ENCODE assay signal across 1 cellular context in genomic region chr1:229227298-229227919, GRCh38.
A peak's percentile ranks its signal among the peaks of the same experiment; 100 is the strongest.
TF ChIP-seq lines count a peak whose summit lies in the region.

No MANE protein-coding gene starts in this region.

TF ChIP-seq in HepG2, 621 proteins besides CTCF, POLR2A, EP300 and RAD21 (continued from another document and continues in another):
- TF ChIP-seq HOMEZ (CRISPR knock-in tag; IDR thresholded peaks at IDR 0.05; ENCODE audit: low read depth) = no peak
- no peak for TF ChIP-seq PITX1 (CRISPR knock-in tag; IDR thresholded peaks at IDR 0.05)
- TF ChIP-seq ZBTB43 (CRISPR knock-in tag; conservative IDR thresholded peaks at IDR 0.05) = no peak
- no peak for TF ChIP-seq ZNF878 (CRISPR knock-in tag; IDR thresholded peaks at IDR 0.05)
- no peak for TF ChIP-seq ZFYVE20 (CRISPR knock-in tag; IDR thresholded peaks at IDR 0.05; ENCODE audit: borderline replicate concordance, low read depth)
- TF ChIP-seq GABPA (IDR thresholded peaks at IDR 0.05; ENCODE audit: low read depth, low read length) = no peak
- no peak for TF ChIP-seq GABPA (CRISPR knock-in tag; IDR thresholded peaks at IDR 0.05; ENCODE audit: low read depth)
- TF ChIP-seq ZNF101 (CRISPR knock-in tag; IDR thresholded peaks at IDR 0.05; ENCODE audit: borderline replicate concordance, low read depth) = no peak
- no peak for TF ChIP-seq RELA (CRISPR knock-in tag; IDR thresholded peaks at IDR 0.05)
- TF ChIP-seq SAP130 (CRISPR knock-in tag; IDR thresholded peaks at IDR 0.05; ENCODE audit: low read depth) = peak; percentile 28; the same call in 1 of the 2 replicates
- TF ChIP-seq RBAK (CRISPR knock-in tag; IDR thresholded peaks at IDR 0.05) = no peak
- peak; percentile 36 for TF ChIP-seq HDAC1 (CRISPR knock-in tag; IDR thresholded peaks at IDR 0.05)
- no peak for TF ChIP-seq MATR3 (CRISPR knock-in tag; IDR thresholded peaks at IDR 0.05)
- TF ChIP-seq DMTF1 (CRISPR knock-in tag; IDR thresholded peaks at IDR 0.05) = no peak
- TF ChIP-seq ZFAT (CRISPR knock-in tag; conservative IDR thresholded peaks at IDR 0.05) = no peak
- TF ChIP-seq ZNF33A (CRISPR knock-in tag; IDR thresholded peaks at IDR 0.05; ENCODE audit: borderline replicate concordance) = no peak
- TF ChIP-seq ZBTB3 (CRISPR knock-in tag; IDR thresholded peaks at IDR 0.05; ENCODE audit: borderline replicate concordance, low read depth) = no peak
- no peak for TF ChIP-seq SP4 (CRISPR knock-in tag; IDR thresholded peaks at IDR 0.05)
- TF ChIP-seq SIN3A (IDR thresholded peaks at IDR 0.05; ENCODE audit: borderline replicate concordance, low read depth, low read length) = no peak
- 0 out of 2 replicates have a peak, but pooled peaks have one; percentile 30 for TF ChIP-seq ZBTB38 (CRISPR knock-in tag; IDR thresholded peaks at IDR 0.05)
- TF ChIP-seq SMARCE1 (IDR thresholded peaks at IDR 0.05; ENCODE audit: borderline replicate concordance) = no peak
- no peak for TF ChIP-seq IRF1 (CRISPR knock-in tag; IDR thresholded peaks at IDR 0.05; ENCODE audit: low read depth)
- TF ChIP-seq PLSCR1 (CRISPR knock-in tag; IDR thresholded peaks at IDR 0.05; ENCODE audit: borderline replicate concordance) = no peak
- no peak for TF ChIP-seq CSRNP2 (CRISPR knock-in tag; conservative IDR thresholded peaks at IDR 0.05; ENCODE audit: low read depth)
- no peak for TF ChIP-seq NFKBIZ (CRISPR knock-in tag; IDR thresholded peaks at IDR 0.05)
- TF ChIP-seq ZNF674 (CRISPR knock-in tag; IDR thresholded peaks at IDR 0.05; ENCODE audit: low read depth) = no peak
- TF ChIP-seq CENPT (CRISPR knock-in tag; IDR thresholded peaks at IDR 0.05; ENCODE audit: low read depth) = no peak
- no peak for TF ChIP-seq ZNF792 (CRISPR knock-in tag; IDR thresholded peaks at IDR 0.05)
- no peak for TF ChIP-seq EHMT2 (IDR thresholded peaks at IDR 0.05; ENCODE audit: borderline replicate concordance, low read depth, low read length)
- TF ChIP-seq ZBTB1 (CRISPR knock-in tag; IDR thresholded peaks at IDR 0.05; ENCODE audit: borderline replicate concordance) = no peak
- TF ChIP-seq ARNTL (CRISPR knock-in tag; IDR thresholded peaks at IDR 0.05) = no peak
- no peak for TF ChIP-seq HMG20B (CRISPR knock-in tag; conservative IDR thresholded peaks at IDR 0.05)
- TF ChIP-seq KLF11 (CRISPR knock-in tag; IDR thresholded peaks at IDR 0.05) = no peak
- TF ChIP-seq NR2C2 (CRISPR knock-in tag; IDR thresholded peaks at IDR 0.05; ENCODE audit: borderline replicate concordance) = no peak
- peak; percentile 25; the same call in 1 of the 2 replicates for TF ChIP-seq THAP11 (CRISPR knock-in tag; IDR thresholded peaks at IDR 0.05)
- TF ChIP-seq TBX3 (IDR thresholded peaks at IDR 0.05; ENCODE audit: borderline replicate concordance) = no peak
- no peak for TF ChIP-seq ZNF777 (CRISPR knock-in tag; IDR thresholded peaks at IDR 0.05)
- TF ChIP-seq ZBTB4 (CRISPR knock-in tag; IDR thresholded peaks at IDR 0.05; ENCODE audit: borderline replicate concordance) = no peak
- TF ChIP-seq RORA (CRISPR knock-in tag; IDR thresholded peaks at IDR 0.05) = no peak
- TF ChIP-seq ZNF768 (CRISPR knock-in tag; IDR thresholded peaks at IDR 0.05) = peak; percentile 91
- no peak for TF ChIP-seq GRHL1 (CRISPR knock-in tag; conservative IDR thresholded peaks at IDR 0.05)
- no peak for TF ChIP-seq ZNF570 (CRISPR knock-in tag; IDR thresholded peaks at IDR 0.05; ENCODE audit: borderline replicate concordance)
- peak; percentile 45; the same call in 1 of the 2 replicates for TF ChIP-seq IRF2 (CRISPR knock-in tag; IDR thresholded peaks at IDR 0.05)
- no peak for TF ChIP-seq MLXIP (CRISPR knock-in tag; IDR thresholded peaks at IDR 0.05; ENCODE audit: borderline replicate concordance)
- TF ChIP-seq TEAD3 (CRISPR knock-in tag; optimal IDR thresholded peaks at IDR 0.05; ENCODE audit: borderline replicate concordance) = peak; percentile 34
- TF ChIP-seq ZNF317 (CRISPR knock-in tag; IDR thresholded peaks at IDR 0.05) = no peak
- TF ChIP-seq MED13 (CRISPR knock-in tag; IDR thresholded peaks at IDR 0.05) = no peak
- no peak for TF ChIP-seq ZNF34 (CRISPR knock-in tag; IDR thresholded peaks at IDR 0.05; ENCODE audit: borderline replicate concordance)
- TF ChIP-seq REPIN1 (CRISPR knock-in tag; IDR thresholded peaks at IDR 0.05; ENCODE audit: borderline replicate concordance, low read depth) = no peak; the same call in 1 of the 2 replicates
- no peak for TF ChIP-seq SRSF1 (optimal IDR thresholded peaks at IDR 0.05; ENCODE audit: low read depth, low read length)
